In the genomic region with DNA sequence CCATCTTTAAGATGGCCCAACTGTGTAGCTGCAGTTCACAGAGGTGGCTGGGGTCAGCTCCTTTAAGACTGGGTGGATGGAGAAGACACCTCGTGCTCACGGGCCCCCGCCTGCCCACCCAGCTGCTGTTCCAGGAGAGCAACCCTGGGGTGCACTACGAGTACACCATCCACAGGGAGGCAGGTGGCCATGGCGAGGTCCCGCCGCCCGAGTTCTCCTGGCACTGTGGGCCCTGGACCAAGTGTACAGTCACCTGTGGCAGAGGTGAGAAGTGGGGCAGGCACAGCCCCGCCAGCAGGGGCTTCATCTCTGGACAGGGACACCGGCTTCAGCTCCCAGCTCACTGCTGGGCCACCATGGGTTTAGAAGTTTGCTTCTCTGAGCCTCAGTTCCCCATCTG, we compare ENCODE assay signal across 1 cellular context. TPM values are rescaled to one million over a fixed set of nuclear protein-coding genes. Genes with fewer than 3 reads are reported as not detected.
"Had no signal": no experiment of that assay in that cellular context is flagged by ENCODE, and none has a peak within 500 bp of the region (broad histone marks: within the 10 kb centered on the region; RNA-seq: fewer than 3 reads in every experiment).

No MANE protein-coding gene starts in this region.

RNA-seq across cellular contexts. Expression of a gene that starts 26.8 kb away (rescaled TPM):
- polyA plus RNA-seq: GM23248 had no signal

RNA-seq across cellular contexts. Expression of a gene that starts 59.9 kb away (rescaled TPM):
- total RNA-seq: GM23248 had no signal
